8 cellular contexts compared by ENCODE assay signal in genomic region chr4:104930745-104931736, GRCh38.
A peak's percentile ranks its signal among the peaks of the same experiment; 100 is the strongest.
DNase-seq lines count a peak whose midpoint lies in the region; ATAC-seq and TF ChIP-seq lines count a peak whose summit lies in the region.
"Not testable (repeated sequence)": the region's sequence is repeated elsewhere in the genome, so short reads cannot be mapped to it uniquely, and the experiment has no call there.

No MANE protein-coding gene starts in this region.

- POLR2A ChIA-PET in PC-9 (lab: Charles Lee; ENCODE audit: unreplicated experiment) = not testable (repeated sequence)

- intact Hi-C loops in PC-9 (cut with micrococcal nuclease; ENCODE audit: unreplicated experiment) = not testable (repeated sequence)

- TF ChIP-seq CTCF in PC-9 (conservative IDR thresholded peaks at IDR 0.05) = 0 out of 2 replicates have a peak, but pooled peaks have one; percentile 21

- CTCF ChIA-PET in PC-9 (lab: Charles Lee) = not testable (repeated sequence)

- H3F3A ChIP-seq in PC-9 (ENCODE audit: insufficient read depth, low read depth) = not testable (repeated sequence)

- not testable (repeated sequence) for H3K4me1 ChIP-seq in PC-9 (replicated peaks; ENCODE audit: insufficient read depth)

- H3K4me3 ChIP-seq in PC-9 = not testable (repeated sequence)

- BruUV-seq in PC-9 (replicated peaks; lab: Mats Ljungman, UMichigan) = not testable (repeated sequence)

- not testable (repeated sequence) for H4K20me1 ChIP-seq in PC-9 (ENCODE audit: insufficient read depth)

- ATAC-seq in GM21381 (IDR thresholded peaks at IDR 0.05; ENCODE audit: unreplicated experiment) = peak; percentile 76
- ATAC-seq in HG03571 (IDR thresholded peaks at IDR 0.05; ENCODE audit: unreplicated experiment) = peak; percentile 62

- DNase-seq in DMS53 (lab: John Stamatoyannopoulos, UW) = peak; percentile 42
- peak in 1 of 2 experiments; percentile 19 for DNase-seq in PC-9
- peak; percentile 12 for DNase-seq in activated T-cell treated with anti-CD3 and anti-CD28 coated beads for 1 hour (ENCODE audit: low read depth)
- DNase-seq in effector CD8-positive, alpha-beta T cell (lab: John Stamatoyannopoulos, UW) = peak; percentile 19
- peak; percentile 26 for DNase-seq in medulla oblongata (ENCODE audit: extremely low spot score)
- DNase-seq in stimulated activated CD8-positive, alpha-beta memory T cell treated with anti-CD3 and anti-CD28 coated beads, Interleukin-7, amount 100 ng/mL, for 24 hours (ENCODE audit: low read depth) = peak; percentile 33

- not testable (repeated sequence) for H3K79me2 ChIP-seq in PC-9 (ENCODE audit: low read depth)

- not testable (repeated sequence) for H3K27ac ChIP-seq in PC-9

- not testable (repeated sequence) for H3K4me2 ChIP-seq in PC-9

- not testable (repeated sequence) for H3K9me2 ChIP-seq in PC-9 (ENCODE audit: insufficient read depth)

- not testable (repeated sequence) for H3K9me3 ChIP-seq in PC-9 (ENCODE audit: insufficient read depth, low read depth)

- H3K36me3 ChIP-seq in PC-9 (ENCODE audit: low read depth) = not testable (repeated sequence)

- not testable (repeated sequence) for H3K27me3 ChIP-seq in PC-9 (ENCODE audit: insufficient read depth, low read depth)

- not testable (repeated sequence) for H2AFZ ChIP-seq in PC-9
